ENCODE assay signal across 10 cellular contexts in genomic region chr4:74097631-74098550, GRCh38. TPM values are rescaled to one million over a fixed set of nuclear protein-coding genes. Genes with fewer than 3 reads are reported as not detected.
DNase-seq lines count a peak whose midpoint lies in the region; ATAC-seq and TF ChIP-seq lines count a peak whose summit lies in the region.
"Had no signal": no experiment of that assay in that cellular context is flagged by ENCODE, and none has a peak within 500 bp of the region (broad histone marks: within the 10 kb centered on the region; RNA-seq: fewer than 3 reads in every experiment).

No MANE protein-coding gene starts in this region.

- H3K9me3 Mint-ChIP-seq in type B pancreatic cell = peaks cover 6% of the 10 kb centered on the region

- no peaks in the 10 kb centered on the region for H3K36me3 Mint-ChIP-seq in type B pancreatic cell

- H3K4me3 Mint-ChIP-seq in type B pancreatic cell = peak overlapping the region; percentile 91

- DNase-seq in heart right ventricle (no peak), Right ventricle myocardium inferior (ENCODE audit: missing footprints) (no peak), mammary epithelial cell (peak; percentile 74), lung (ENCODE audit: low spot score) (no peak), type B pancreatic cell (ENCODE audit: extremely low spot score, unreplicated experiment) (no peak), kidney glomerular epithelial cell (lab: John Stamatoyannopoulos, UW) (no peak), cortex of kidney (lab: John Stamatoyannopoulos, UW) (no peak)
- DNase-seq in stimulated activated CD4-positive, alpha-beta T cell treated with anti-CD3 and anti-CD28 coated beads, Interleukin-4, amount 100 ng/mL, for 24 hours = no peak
- DNase-seq: DMS79; effector CD8-positive, alpha-beta T cell had no signal

- no peak for TF ChIP-seq CTCF in heart right ventricle (IDR thresholded peaks at IDR 0.05)
- TF ChIP-seq CTCF in mammary epithelial cell (conservative IDR thresholded peaks at IDR 0.05 in 1 of 2, IDR thresholded peaks at IDR 0.05 in 1 of 2; ENCODE audit: extremely low read depth in 1 of 2, insufficient read depth in 1 of 2, low read depth in 1 of 2, low read length in 2 of 2) = no peak
- TF ChIP-seq CTCF in lung (IDR thresholded peaks at IDR 0.05; ENCODE audit: control extremely low read depth, extremely low read depth) = no peak
- no peak for TF ChIP-seq CTCF in type B pancreatic cell (conservative IDR thresholded peaks at IDR 0.05)

- 76 to 81% methylated on average over 3 of the region's 3 CpGs for WGBS in heart right ventricle, 2 donors
- 78% methylated on average over 3 of the region's 3 CpGs for WGBS in mammary epithelial cell (ENCODE audit: low coverage, missing lambda C conversion rate)
- WGBS in lung, 2 donors = 67% methylated on average over 3 of the region's 3 CpGs

- H3K4me3 ChIP-seq in heart right ventricle (peak overlapping the region; percentile 45 to 72 (median 64)), mammary epithelial cell (replicated peaks in 1 of 3; ENCODE audit: insufficient read depth in 1 of 3, low read depth in 2 of 3, low read length in 3 of 3) (peak overlapping the region; percentile 71 to 88 (median 85)), lung (peak overlapping the region; percentile 49)

- in situ Hi-C loops in mammary epithelial cell (cut with MboI; ENCODE audit: low sequenced_read_pairs in 2 of 2) = loop anchor here in 1 of 2 donors (10.0 kb wide), 1 partner anchor 63 kb away; the partner anchor contains the start of gene CXCL3

- H3K4me2 ChIP-seq in mammary epithelial cell (ENCODE audit: insufficient read depth, low read depth, low read length) = peak overlapping the region; percentile 86

- H3K27me3 Mint-ChIP-seq in type B pancreatic cell = peaks cover 33% of the 10 kb centered on the region

- dilution Hi-C loops in mammary epithelial cell (cut with HindIII; ENCODE audit: low sequenced_read_pairs) = loop anchor here (5.0 kb wide), 1 partner anchor 61 kb away; the partner anchor contains the start of gene CXCL3

- H4K20me1 ChIP-seq in mammary epithelial cell (ENCODE audit: insufficient read depth, low read length) = no peaks in the 10 kb centered on the region

- ATAC-seq in heart right ventricle = no peak
- no peak for ATAC-seq in Right ventricle myocardium inferior
- no peak for ATAC-seq in lung (ENCODE audit: insufficient read depth, low FRiP score)

- peaks cover 13% of the 10 kb centered on the region for H3K79me2 ChIP-seq in mammary epithelial cell (ENCODE audit: insufficient read depth, low read length)

- peak overlapping the region; percentile 76 for H3K9ac ChIP-seq in mammary epithelial cell (ENCODE audit: insufficient read depth, low read length)

- H3K27ac ChIP-seq in heart right ventricle = peak overlapping the region; percentile 59 to 95 (median 88)
- peak overlapping the region; percentile 94 for H3K27ac ChIP-seq in mammary epithelial cell (ENCODE audit: insufficient read depth, low read depth, low read length)
- peak overlapping the region; percentile 65 to 95 for H3K27ac ChIP-seq in lung (ENCODE audit: low read depth in 1 of 2, low read length in 1 of 2)

- CTCF ChIA-PET in mammary epithelial cell (lab: Charles Lee; ENCODE audit: low non-redundant PET) = interaction anchor here (0.5 to 0.6 kb wide), 2 partner anchors 25 to 358 kb away, joined by 4 to 5 read pairs; partner anchors contain the start of gene CXCL8

- H3K36me3 ChIP-seq in heart right ventricle = no peaks in the 10 kb centered on the region
- no peaks in the 10 kb centered on the region for H3K36me3 ChIP-seq in mammary epithelial cell (ENCODE audit: insufficient read depth, low read length)
- no peaks in the 10 kb centered on the region for H3K36me3 ChIP-seq in lung (ENCODE audit: control insufficient read depth in 2 of 2, insufficient read depth in 2 of 2, low read length in 2 of 2)

- no peak overlapping the region for H2AFZ ChIP-seq in mammary epithelial cell (ENCODE audit: low read depth, low read length)

- H3K9me3 ChIP-seq in heart right ventricle (no peaks in the 10 kb centered on the region), mammary epithelial cell (replicated peaks; ENCODE audit: insufficient read depth, low read length) (no peaks in the 10 kb centered on the region), lung (ENCODE audit: control insufficient read depth in 2 of 2, insufficient read depth in 1 of 2, low read length in 1 of 2) (no peaks in the 10 kb centered on the region)

- intact Hi-C loops in heart right ventricle (cut with DNase I) = loop anchor here in 2 of 10 donors (5.0 to 10.0 kb wide), 3 partner anchors 34 to 61 kb away; partner anchors contain the start of gene CXCL3 (in 1 of the 2)
- intact Hi-C loops in Right ventricle myocardium inferior (cut with DNase I) = loop anchor here (5.0 kb wide), 1 partner anchor 34 kb away; no protein-coding TSS in a partner anchor
- intact Hi-C loops in mammary epithelial cell (cut with micrococcal nuclease) = loop anchor here (1.0 to 2.0 kb wide), 4 partner anchors 42 to 437 kb away; partner anchors contain the start of gene CXCL3

- H3K27ac Mint-ChIP-seq in type B pancreatic cell = peak overlapping the region; percentile 56

- H3K4me1 ChIP-seq in heart right ventricle (peaks cover 0 to 42% (median 17%) of the 10 kb centered on the region in 9 donors), mammary epithelial cell (ENCODE audit: insufficient read depth, low read length) (peaks cover 17% of the 10 kb centered on the region), lung (ENCODE audit: control insufficient read depth in 2 of 2, insufficient read depth in 2 of 2, low read length in 2 of 2) (peaks cover 2 to 6% of the 10 kb centered on the region in 2 donors)

- H3K27me3 ChIP-seq in heart right ventricle (peaks cover 0 to 3% (median 0%) of the 10 kb centered on the region in 7 donors), mammary epithelial cell (ENCODE audit: insufficient read depth, low read length) (no peaks in the 10 kb centered on the region), lung (ENCODE audit: control insufficient read depth, insufficient read depth) (no peaks in the 10 kb centered on the region)

- BruUV-seq in mammary epithelial cell (replicated peaks; lab: Mats Ljungman, UMichigan) = TSS peak; percentile 60

- peaks cover 12% of the 10 kb centered on the region for H3K4me1 Mint-ChIP-seq in type B pancreatic cell (ENCODE audit: unreplicated experiment)

RNA-seq across cellular contexts. Expression of gene CXCL2, which starts 1.1 kb away (rescaled TPM):
- 10 to 100 TPM in 7 of 10 donors, 1 to 10 TPM in 3; 8.1 to 37.2 (median 13.4) TPM for total RNA-seq in heart right ventricle
- 10 to 100 TPM in 1 of 2 donors, 1 to 10 TPM in 1; 7.7 to 28.5 TPM for polyA plus RNA-seq in heart right ventricle
- total RNA-seq in Right ventricle myocardium inferior = 9.5 TPM
- total RNA-seq in mammary epithelial cell = 10 to 100 TPM in 1 of 2 donors, 1 to 10 TPM in 1; 2.3 to 34.1 TPM
- 4.8 TPM for polyA plus RNA-seq in mammary epithelial cell
- polyA minus RNA-seq in mammary epithelial cell = 5.5 TPM
- total RNA-seq in lung = 100 to 1,000 TPM in 1 of 2 donors, 10 to 100 TPM in 1; 82.2 to 127 TPM
- polyA plus RNA-seq in lung = 100 to 1,000 TPM in 1 of 2 donors, 10 to 100 TPM in 1; 98.4 to 291 TPM
- total RNA-seq in type B pancreatic cell (ENCODE audit: low replicate concordance) = 5.4 and 6.6 TPM in 2 replicates

RNA-seq across cellular contexts. Expression of gene CXCL3, which starts 59.4 kb away (rescaled TPM):
- total RNA-seq in heart right ventricle = 1 to 10 TPM in 5 of 10 donors, under 1 TPM in 4, not detected in 1; 0.24 to 5.1 (median 1.4) TPM
- polyA plus RNA-seq in heart right ventricle = 1 to 10 TPM; 1.1 to 1.9 TPM
- 0.16 TPM for total RNA-seq in Right ventricle myocardium inferior
- 10 to 100 TPM in 1 of 2 donors, 1 to 10 TPM in 1; 1.3 to 29.4 TPM for total RNA-seq in mammary epithelial cell
- polyA plus RNA-seq in mammary epithelial cell = 9.0 TPM
- 3.0 TPM for polyA minus RNA-seq in mammary epithelial cell
- 10 to 100 TPM in 1 of 2 donors, 1 to 10 TPM in 1; 9.4 to 37.0 TPM for total RNA-seq in lung
- polyA plus RNA-seq in lung = 10 to 100 TPM; 11.3 to 77.7 TPM
- total RNA-seq in type B pancreatic cell (ENCODE audit: low replicate concordance) = 5.2 and 5.9 TPM in 2 replicates
